In genomic region chr17:42964161-42964932, GRCh38 we compare ENCODE assay signal across 8 cellular contexts. TPM values are rescaled to one million over a fixed set of nuclear protein-coding genes. Genes with fewer than 3 reads are reported as not detected.
A peak's percentile ranks its signal among the peaks of the same experiment; 100 is the strongest.
DNase-seq lines count a peak whose midpoint lies in the region; ATAC-seq and TF ChIP-seq lines count a peak whose summit lies in the region.

A gene with protein sequence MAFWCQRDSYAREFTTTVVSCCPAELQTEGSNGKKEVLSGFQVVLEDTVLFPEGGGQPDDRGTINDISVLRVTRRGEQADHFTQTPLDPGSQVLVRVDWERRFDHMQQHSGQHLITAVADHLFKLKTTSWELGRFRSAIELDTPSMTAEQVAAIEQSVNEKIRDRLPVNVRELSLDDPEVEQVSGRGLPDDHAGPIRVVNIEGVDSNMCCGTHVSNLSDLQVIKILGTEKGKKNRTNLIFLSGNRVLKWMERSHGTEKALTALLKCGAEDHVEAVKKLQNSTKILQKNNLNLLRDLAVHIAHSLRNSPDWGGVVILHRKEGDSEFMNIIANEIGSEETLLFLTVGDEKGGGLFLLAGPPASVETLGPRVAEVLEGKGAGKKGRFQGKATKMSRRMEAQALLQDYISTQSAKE (minus strand): TSS chr17:42964454. CDS start chr17:42964440, 14 bp downstream.

- no peaks in the 10 kb centered on the region for H4K20me1 ChIP-seq in PC-3 (ENCODE audit: low read length)

- ATAC-seq in GM21528 (IDR thresholded peaks at IDR 0.05; ENCODE audit: low FRiP score, unreplicated experiment) = peak; percentile 89
- peak; percentile 97 for ATAC-seq in PC-3
- peak; percentile 100 for ATAC-seq in mucosa of descending colon

- no peaks in the 10 kb centered on the region for H3K27me3 ChIP-seq in PC-3 (ENCODE audit: low read length)

- DNase-seq in COLO668 (lab: John Stamatoyannopoulos, UW; ENCODE audit: unreplicated experiment) (peak; percentile 87), PC-3 (peak; percentile 90), activated T-cell treated with anti-CD3 and anti-CD28 coated beads for 4 hours (peak; percentile 80), epithelial cell of prostate (ENCODE audit: low read depth, low spot score) (peak; percentile 66), mucosa of descending colon (peak; percentile 93 to 96 (median 94))
- peak; percentile 73 to 77 for DNase-seq in stimulated activated CD8-positive, alpha-beta memory T cell treated with anti-CD3 and anti-CD28 coated beads, Interleukin-4, amount 100 ng/mL, for 1 hour (ENCODE audit: low read depth in 2 of 2, low spot score in 1 of 2)

- CTCF ChIA-PET in PC-3 (lab: Charles Lee) = interaction anchor here (0.7 kb wide), 1 partner anchor 42 kb away, joined by 10 read pairs; the partner anchor contains the start of gene IFI35

- TF ChIP-seq RAD21 in Ishikawa (IDR thresholded peaks at IDR 0.05; ENCODE audit: low read depth) = no peak

- H3K36me3 ChIP-seq in PC-3 (ENCODE audit: low read depth, low read length) = peaks cover 8% of the 10 kb centered on the region; the same call in 1 of the 2 replicates
- H3K36me3 ChIP-seq in mucosa of descending colon (ENCODE audit: low read depth) = no peaks in the 10 kb centered on the region

- H2AFZ ChIP-seq in PC-3 (ENCODE audit: low read length) = peak within 1 kb of the TSS; percentile 85

- H3F3A ChIP-seq in PC-3 (ENCODE audit: low read length, unreplicated experiment) = no peaks in the 10 kb centered on the region

- TF ChIP-seq CTCF in PC-3 (conservative IDR thresholded peaks at IDR 0.05; ENCODE audit: low read depth, low read length) (no peak), mucosa of descending colon (IDR thresholded peaks at IDR 0.05) (no peak)

- peaks cover 12% of the 10 kb centered on the region for H3K4me1 ChIP-seq in PC-3 (ENCODE audit: insufficient read depth, low read length)
- no peaks in the 10 kb centered on the region for H3K4me1 ChIP-seq in mucosa of descending colon (ENCODE audit: low read depth)

- BruUV-seq in PC-3 (replicated peaks; lab: Mats Ljungman, UMichigan) = TSS peak; percentile 98

- H3K4me2 ChIP-seq in PC-3 (ENCODE audit: low read length) = peak within 1 kb of the TSS; percentile 98

- intact Hi-C loops in PC-3 (cut with micrococcal nuclease) = loop anchor here (2.0 kb wide), 1 partner anchor 34 kb away; the partner anchor contains the start of gene RPL27
- intact Hi-C loops in mucosa of descending colon (cut with DNase I, micrococcal nuclease) = no loop called here

- H3K9me2 ChIP-seq in PC-3 (replicated peaks; ENCODE audit: low read length) = no peaks in the 10 kb centered on the region

- H3K27ac ChIP-seq in PC-3 (ENCODE audit: low read length) = peak within 1 kb of the TSS; percentile 55
- peak within 1 kb of the TSS; percentile 63 for H3K27ac ChIP-seq in epithelial cell of prostate

- 0 out of 2 replicates have a peak, but pooled peaks have one; percentile 15 for TF ChIP-seq EP300 in Ishikawa (IDR thresholded peaks at IDR 0.05; ENCODE audit: borderline replicate concordance)

- peak within 1 kb of the TSS; percentile 87 for H3K4me3 ChIP-seq in PC-3 (ENCODE audit: low read length)
- peak within 1 kb of the TSS; percentile 27 for H3K4me3 ChIP-seq in mucosa of descending colon

- peak within 1 kb of the TSS; percentile 88 for H3K9ac ChIP-seq in PC-3 (ENCODE audit: low read length)

- H3K9me3 ChIP-seq in PC-3 (ENCODE audit: low read length) (no peaks in the 10 kb centered on the region), mucosa of descending colon (no peaks in the 10 kb centered on the region)

- POLR2A ChIA-PET in PC-3 (lab: Charles Lee; ENCODE audit: unreplicated experiment) = no interaction called here

- H3K79me2 ChIP-seq in PC-3 (ENCODE audit: low read length) = peaks cover 26% of the 10 kb centered on the region

TF ChIP-seq in Ishikawa, 13 proteins besides CTCF, POLR2A, EP300 and RAD21:
- TF ChIP-seq, protein P1, sequence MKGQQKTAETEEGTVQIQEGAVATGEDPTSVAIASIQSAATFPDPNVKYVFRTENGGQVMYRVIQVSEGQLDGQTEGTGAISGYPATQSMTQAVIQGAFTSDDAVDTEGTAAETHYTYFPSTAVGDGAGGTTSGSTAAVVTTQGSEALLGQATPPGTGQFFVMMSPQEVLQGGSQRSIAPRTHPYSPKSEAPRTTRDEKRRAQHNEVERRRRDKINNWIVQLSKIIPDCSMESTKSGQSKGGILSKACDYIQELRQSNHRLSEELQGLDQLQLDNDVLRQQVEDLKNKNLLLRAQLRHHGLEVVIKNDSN (IDR thresholded peaks at IDR 0.05) = peak; percentile 28; the same call in 1 of the 2 replicates
- TF ChIP-seq NFIC (IDR thresholded peaks at IDR 0.05) = no peak
- peak; percentile 94 for TF ChIP-seq YY1 (IDR thresholded peaks at IDR 0.05; ENCODE audit: low read depth)
- TF ChIP-seq CREB1 (IDR thresholded peaks at IDR 0.05; ENCODE audit: low read depth) = peak; percentile 89
- TF ChIP-seq TCF12 (IDR thresholded peaks at IDR 0.05; ENCODE audit: low read depth) = peak; percentile 53; the same call in 1 of the 2 replicates
- 0 out of 2 replicates have a peak, but pooled peaks have one; percentile 28 for TF ChIP-seq ZBTB7A (IDR thresholded peaks at IDR 0.05; ENCODE audit: low read depth)
- TF ChIP-seq EGR1 (IDR thresholded peaks at IDR 0.05) = no peak
- TF ChIP-seq TEAD4 (IDR thresholded peaks at IDR 0.05) = peak; percentile 75
- TF ChIP-seq TAF1 (IDR thresholded peaks at IDR 0.05; ENCODE audit: low read depth) = peak; percentile 87
- no peak for TF ChIP-seq FOXM1 (IDR thresholded peaks at IDR 0.05; ENCODE audit: borderline replicate concordance, low read depth)
- no peak for TF ChIP-seq REST (IDR thresholded peaks at IDR 0.05; ENCODE audit: low read depth)
- TF ChIP-seq, protein P2, sequence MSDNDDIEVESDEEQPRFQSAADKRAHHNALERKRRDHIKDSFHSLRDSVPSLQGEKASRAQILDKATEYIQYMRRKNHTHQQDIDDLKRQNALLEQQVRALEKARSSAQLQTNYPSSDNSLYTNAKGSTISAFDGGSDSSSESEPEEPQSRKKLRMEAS (IDR thresholded peaks at IDR 0.05) = peak; percentile 97
- TF ChIP-seq CEBPB (IDR thresholded peaks at IDR 0.05) = no peak

RNA-seq across cellular contexts. Expression of the gene that starts here (rescaled TPM):
- total RNA-seq in PC-3 (2014; rRNA removed) (32.5 and 34.7 TPM in 2 replicates), mucosa of descending colon (10 to 100 TPM; 25.9 to 30.7 (median 29.4) TPM)

Comparison
In these comparisons a context has a peak if more than half of its experiments do, and no peak if none do; other contexts are left out.
1. Peak in every context shown above with its lines: DNase-seq, ATAC-seq, H3K4me3 ChIP-seq and H3K27ac ChIP-seq.